In the genomic region with DNA sequence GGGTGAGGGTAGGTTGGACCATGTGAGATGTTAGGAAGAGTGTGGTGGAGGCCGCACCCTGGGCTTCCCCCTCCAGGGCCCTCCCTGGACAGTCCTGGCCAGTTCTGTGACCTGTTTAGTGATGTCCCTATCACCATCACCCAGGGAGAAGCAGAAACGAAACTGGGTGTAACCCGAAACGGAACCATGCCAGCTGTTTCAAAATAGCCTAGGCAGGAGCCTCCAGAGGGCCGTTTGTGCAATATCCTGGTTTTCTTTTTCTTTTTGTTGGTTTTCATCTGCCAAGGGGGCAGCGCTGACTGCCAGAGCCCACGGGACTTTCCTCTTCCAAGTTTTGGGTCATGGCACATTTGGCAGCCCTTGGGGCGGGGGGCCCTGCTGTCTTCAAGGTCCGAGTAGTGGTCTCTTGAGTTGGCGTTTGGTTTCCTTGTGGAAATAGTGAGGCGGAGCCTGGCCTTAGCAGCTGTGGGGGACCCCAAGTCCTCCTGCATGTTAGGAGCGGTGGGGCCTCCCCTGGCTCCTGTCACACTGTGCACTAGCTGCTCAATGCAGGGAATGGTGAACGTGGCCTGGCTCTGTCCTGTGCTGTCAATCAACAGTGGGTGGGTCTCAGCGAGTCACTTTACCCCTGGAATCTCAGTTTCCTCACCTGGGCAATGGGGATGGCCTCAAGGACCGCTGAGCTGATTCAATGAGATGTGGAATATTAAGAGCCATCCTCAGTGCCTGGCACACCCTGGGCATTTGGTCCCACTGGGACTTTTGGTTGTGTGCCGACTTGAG, we compare ENCODE assay signal across 10 cellular contexts.
A peak's percentile ranks its signal among the peaks of the same experiment; 100 is the strongest.
DNase-seq lines count a peak whose midpoint lies in the region; ATAC-seq and TF ChIP-seq lines count a peak whose summit lies in the region.
"Had no signal": no experiment of that assay in that cellular context is flagged by ENCODE, and none has a peak within 500 bp of the region (broad histone marks: within the 10 kb centered on the region; RNA-seq: fewer than 3 reads in every experiment).

No MANE protein-coding gene starts in this region.

- ATAC-seq in HG02973 (IDR thresholded peaks at IDR 0.05; ENCODE audit: unreplicated experiment) = no peak
- ATAC-seq: stimulated activated naive CD8-positive, alpha-beta T cell treated with anti-CD3 and anti-CD28 coated beads, Interleukin-15, Interleukin-2, amounts not matched to agents 100 U/mL and 50 U/mL, for 24 hours had no signal

- no peak overlapping the region for H3K4me3 ChIP-seq in OCI-LY7 (ENCODE audit: low read depth, low read length, poor library complexity, severe bottlenecking)

- no peak for TF ChIP-seq CTCF in OCI-LY7 (conservative IDR thresholded peaks at IDR 0.05; ENCODE audit: low read length)

- no peaks in the 10 kb centered on the region for H3K36me3 ChIP-seq in OCI-LY7 (ENCODE audit: insufficient read depth, low read length)

- H3K4me1 ChIP-seq in OCI-LY7 (ENCODE audit: insufficient read depth, low read length, poor library complexity, severe bottlenecking) = peaks cover 3% of the 10 kb centered on the region

- intact Hi-C loops in OCI-LY7 (cut with micrococcal nuclease; ENCODE audit: unreplicated experiment) = no loop called here

- H3K9me3 ChIP-seq in OCI-LY7 (ENCODE audit: low read length) = no peaks in the 10 kb centered on the region

- DNase-seq in C1 segment of cervical spinal cord (lab: John Stamatoyannopoulos, UW) (peak in 9 of 14 donors; percentile 10 to 64 (median 29)), SKM-1 treated with dmso at 0.1 percent for 144 hours (lab: John Stamatoyannopoulos, UW; ENCODE audit: unreplicated experiment) (peak; percentile 85), globus pallidus (ENCODE audit: low spot score) (peak; percentile 54), putamen (ENCODE audit: low spot score) (peak; percentile 38), NCI-H128 (lab: John Stamatoyannopoulos, UW; ENCODE audit: unreplicated experiment) (no peak), OCI-LY7 (ENCODE audit: low spot score) (no peak), HUDEP-2 (lab: John Stamatoyannopoulos, UW; ENCODE audit: unreplicated experiment in 76 of 76) (no peak)
- DNase-seq: stimulated activated naive CD8-positive, alpha-beta T cell treated with anti-CD3 and anti-CD28 coated beads, Interleukin-15, Interleukin-2, amounts not matched to agents 100 U/mL and 50 U/mL, for 24 hours had no signal

- H3K4me2 ChIP-seq in OCI-LY7 (ENCODE audit: low read length) = no peak overlapping the region
- H3K4me2 ChIP-seq: KMS-11 had no signal

- BruUV-seq in OCI-LY7 (replicated peaks; lab: Mats Ljungman, UMichigan) = no TSS peak

- POLR2A ChIA-PET in OCI-LY7 (lab: Charles Lee) = no interaction called here

- no peaks in the 10 kb centered on the region for H4K20me1 ChIP-seq in OCI-LY7 (ENCODE audit: insufficient read depth, low read length)

- CTCF ChIA-PET in OCI-LY7 (lab: Charles Lee; ENCODE audit: unreplicated experiment) = no interaction called here

- no peak overlapping the region for H3K27ac ChIP-seq in OCI-LY7 (ENCODE audit: low read depth, low read length, poor library complexity, severe bottlenecking)
- H3K27ac ChIP-seq: KMS-11 had no signal

- no peaks in the 10 kb centered on the region for H3K79me2 ChIP-seq in OCI-LY7 (ENCODE audit: insufficient read depth, low read depth, low read length)

- H3K9me2 ChIP-seq in OCI-LY7 (ENCODE audit: insufficient read depth, low read length) = no peaks in the 10 kb centered on the region

- no peak overlapping the region for H2AFZ ChIP-seq in OCI-LY7 (ENCODE audit: low read length)

Comparison
In these comparisons a context has a peak if more than half of its experiments do, and no peak if none do; other contexts are left out.
1. DNase-seq: peak in C1 segment of cervical spinal cord (9 of 14), SKM-1 treated with dmso at 0.1 percent for 144 hours (single experiment), globus pallidus (single experiment) and putamen (single experiment); none in NCI-H128 (single experiment), OCI-LY7 (single experiment) and HUDEP-2 (0 of 76).